In genomic region chr17:83036193-83036592, GRCh38 we compare ENCODE assay signal across 1 cellular context.
TF ChIP-seq lines count a peak whose summit lies in the region.

No MANE protein-coding gene starts in this region.

TF ChIP-seq in WTC11, 78 proteins besides CTCF, POLR2A, EP300 and RAD21 (continued from another document):
- no peak for TF ChIP-seq STAT6 (CRISPR knock-in tag; conservative IDR thresholded peaks at IDR 0.05; ENCODE audit: low read depth)
- no peak for TF ChIP-seq PREB (CRISPR knock-in tag; IDR thresholded peaks at IDR 0.05; ENCODE audit: borderline replicate concordance)
- no peak for TF ChIP-seq KAT7 (CRISPR knock-in tag; IDR thresholded peaks at IDR 0.05; ENCODE audit: borderline replicate concordance)
- TF ChIP-seq ETV6 (CRISPR knock-in tag; IDR thresholded peaks at IDR 0.05), result no peak
- no peak for TF ChIP-seq NFE2L1 (CRISPR knock-in tag; IDR thresholded peaks at IDR 0.05)
- TF ChIP-seq JUN (CRISPR knock-in tag; IDR thresholded peaks at IDR 0.05), result no peak
- no peak for TF ChIP-seq ZNF317 (CRISPR knock-in tag; IDR thresholded peaks at IDR 0.05; ENCODE audit: borderline replicate concordance, low read depth)
- TF ChIP-seq EMX1 (CRISPR knock-in tag; IDR thresholded peaks at IDR 0.05), result no peak
- TF ChIP-seq OVOL2 (CRISPR knock-in tag; IDR thresholded peaks at IDR 0.05; ENCODE audit: borderline replicate concordance), result no peak
- no peak for TF ChIP-seq SMAD4 (CRISPR knock-in tag; IDR thresholded peaks at IDR 0.05)
- TF ChIP-seq SP1 (CRISPR knock-in tag; conservative IDR thresholded peaks at IDR 0.05), result no peak
- no peak for TF ChIP-seq MYBL2 (CRISPR knock-in tag; IDR thresholded peaks at IDR 0.05)
- no peak for TF ChIP-seq ERG (CRISPR knock-in tag; IDR thresholded peaks at IDR 0.05)
